Comparison of ENCODE assay signal across 8 cellular contexts in genomic region chr1:179881642-179882252, GRCh38. TPM values are rescaled to one million over a fixed set of nuclear protein-coding genes. Genes with fewer than 3 reads are reported as not detected.
DNase-seq lines count a peak whose midpoint lies in the region; ATAC-seq, FAIRE-seq and TF ChIP-seq lines count a peak whose summit lies in the region.

No MANE protein-coding gene starts in this region.

- H3K4me3 ChIP-seq in AG10803 (ENCODE audit: low read length) (peak overlapping the region; percentile 91), bronchial epithelial cell (ENCODE audit: low read depth, low read length) (peak overlapping the region; percentile 53), keratinocyte (ENCODE audit: control insufficient read depth in 2 of 3, extremely low read depth in 1 of 3, insufficient read depth in 2 of 3, low read depth in 1 of 3, low read length in 3 of 3) (peak overlapping the region; percentile 66 to 87 (median 81)), spleen (peak overlapping the region; percentile 35 to 95 (median 74))

- H4K20me1 ChIP-seq in keratinocyte (ENCODE audit: control insufficient read depth, extremely low read depth, insufficient read depth, low read length) = peaks cover under 1% of the 10 kb centered on the region

- H3K4me1 ChIP-seq in keratinocyte (ENCODE audit: control insufficient read depth, extremely low read depth, insufficient read depth, low read length) = peaks cover 10% of the 10 kb centered on the region
- peaks cover 41 to 66% (median 58%) of the 10 kb centered on the region in 6 donors for H3K4me1 ChIP-seq in spleen

- ATAC-seq in GM19455 (IDR thresholded peaks at IDR 0.05; ENCODE audit: unreplicated experiment) (peak; percentile 1), HG02642 (IDR thresholded peaks at IDR 0.05; ENCODE audit: poor library complexity, unreplicated experiment) (no peak)

- TF ChIP-seq POLR2A in spleen (IDR thresholded peaks at IDR 0.05) = no peak

- DNase-seq in AG10803 (ENCODE audit: low read depth) = peak; percentile 96
- peak; percentile 79 to 82 for DNase-seq in NCI-H524 (lab: John Stamatoyannopoulos, UW)
- no peak for DNase-seq in bronchial epithelial cell (ENCODE audit: low read depth)
- DNase-seq in keratinocyte (ENCODE audit: low read depth, low spot score) = no peak
- no peak for DNase-seq in spleen
- DNase-seq in stimulated activated naive CD4-positive, alpha-beta T cell (lab: John Stamatoyannopoulos, UW) = no peak

- H3K9me3 ChIP-seq in keratinocyte (ENCODE audit: control insufficient read depth, low read depth, low read length) (no peaks in the 10 kb centered on the region), spleen (no peaks in the 10 kb centered on the region)

- dilution Hi-C loops in keratinocyte (cut with MboI; ENCODE audit: extremely low pct_ligation_motif_present, low sequenced_read_pairs) = no loop called here

- H3K27me3 ChIP-seq in bronchial epithelial cell (ENCODE audit: control insufficient read depth, insufficient read depth, low read length) (no peaks in the 10 kb centered on the region), keratinocyte (ENCODE audit: control insufficient read depth, extremely low read depth, insufficient read depth, low read length) (no peaks in the 10 kb centered on the region), spleen (replicated peaks in 1 of 7) (no peaks in the 10 kb centered on the region)

- peaks cover 46% of the 10 kb centered on the region for H3K79me2 ChIP-seq in keratinocyte (ENCODE audit: control insufficient read depth, insufficient read depth, low read length)

- no peak for FAIRE-seq in bronchial epithelial cell (lab: Jason Lieb, UNC)
- no peak for FAIRE-seq in keratinocyte (lab: Jason Lieb, UNC)

- H3K9me1 ChIP-seq in keratinocyte (ENCODE audit: control insufficient read depth, extremely low read depth, insufficient read depth, low read length) = no peaks in the 10 kb centered on the region

- H3K4me2 ChIP-seq in keratinocyte (ENCODE audit: control insufficient read depth, extremely low read depth, insufficient read depth, low read depth, low read length) = peak overlapping the region; percentile 99

- peak overlapping the region; percentile 95 for H2AFZ ChIP-seq in keratinocyte (ENCODE audit: control insufficient read depth, low read length)

- no peak for TF ChIP-seq CTCF in AG10803 (conservative IDR thresholded peaks at IDR 0.05; ENCODE audit: low read length)
- TF ChIP-seq CTCF in bronchial epithelial cell (IDR thresholded peaks at IDR 0.05; ENCODE audit: insufficient read depth, low read length, severe bottlenecking) = no peak
- no peak for TF ChIP-seq CTCF in keratinocyte (optimal IDR thresholded peaks at IDR 0.05 in 1 of 3, IDR thresholded peaks at IDR 0.05 in 1 of 3, conservative IDR thresholded peaks at IDR 0.05 in 1 of 3; ENCODE audit: extremely low read depth in 1 of 3, insufficient read depth in 2 of 3, low read length in 3 of 3)
- TF ChIP-seq CTCF in spleen (IDR thresholded peaks at IDR 0.05 in 8 of 11, conservative IDR thresholded peaks at IDR 0.05 in 3 of 11) = no peak

- H3K27ac ChIP-seq in keratinocyte (ENCODE audit: control insufficient read depth, insufficient read depth, low read length) (peak overlapping the region; percentile 98), spleen (peak overlapping the region; percentile 99 to 100 (median 100))

- WGBS in spleen, 5 donors = 3 to 5% (median 4%) methylated on average over 22 of the region's 22 CpGs

- intact Hi-C loops in spleen (cut with DNase I; ENCODE audit: low total_unique reads) = no loop called here

- H3K36me3 ChIP-seq in bronchial epithelial cell (ENCODE audit: control insufficient read depth, insufficient read depth, low read length) (peaks cover 3% of the 10 kb centered on the region), keratinocyte (ENCODE audit: control insufficient read depth in 2 of 2, extremely low read depth in 1 of 2, insufficient read depth in 2 of 2, low read length in 2 of 2) (peaks cover 2 to 3% of the 10 kb centered on the region in 2 experiments), spleen (peaks cover 0 to 26% (median 13%) of the 10 kb centered on the region in 6 donors)

- peak overlapping the region; percentile 100 for H3K9ac ChIP-seq in keratinocyte (ENCODE audit: control insufficient read depth, extremely low read depth, insufficient read depth, low read length)

RNA-seq across cellular contexts. Expression of gene TOR1AIP1, which starts 0.3 kb away (rescaled TPM):
- 16.1 and 26.4 TPM in 2 replicates for total RNA-seq in bronchial epithelial cell
- polyA plus RNA-seq in keratinocyte = 34.1 to 58.6 TPM (median 50.0 TPM) in 3 replicates
- polyA plus RNA-seq in keratinocyte (2011; ENCODE audit: low read depth) = 14.6 TPM
- 16.9 and 40.2 TPM in 2 replicates for polyA plus RNA-seq in keratinocyte (2011; cell fraction: cytosol; rRNA removed)
- 53.8 and 56.8 TPM in 2 replicates for polyA plus RNA-seq in keratinocyte (2011; cell fraction: nucleus; rRNA removed)
- polyA plus RNA-seq in keratinocyte (2012; ENCODE audit: low replicate concordance) = 26.4 and 38.2 TPM in 2 replicates
- polyA minus RNA-seq in keratinocyte = 19.8 to 48.2 TPM (median 34.6 TPM) in 3 replicates
- polyA minus RNA-seq in keratinocyte (2011; cell fraction: cytosol; rRNA and poly(A)+ RNA removed) = 21.1 TPM
- 26.7 and 59.7 TPM in 2 replicates for polyA minus RNA-seq in keratinocyte (2011; cell fraction: nucleus; rRNA and poly(A)+ RNA removed)
- 10 to 100 TPM; 52.6 to 71.3 (median 59.6) TPM for total RNA-seq in spleen
- polyA plus RNA-seq in spleen = 10 to 100 TPM; 16.2 to 17.9 (median 17.7) TPM

RNA-seq across cellular contexts. Expression of gene TOR1AIP2, which starts 4.1 kb away (rescaled TPM):
- total RNA-seq in bronchial epithelial cell = 48.8 and 64.2 TPM in 2 replicates
- polyA plus RNA-seq in keratinocyte = 41.9 to 55.1 TPM (median 49.9 TPM) in 3 replicates
- polyA plus RNA-seq in keratinocyte (2011; ENCODE audit: low read depth) = 38.7 TPM
- polyA plus RNA-seq in keratinocyte (2011; cell fraction: cytosol; rRNA removed) = 19.1 and 35.6 TPM in 2 replicates
- polyA plus RNA-seq in keratinocyte (2011; cell fraction: nucleus; rRNA removed) = 53.6 and 61.9 TPM in 2 replicates
- 33.2 and 33.4 TPM in 2 replicates for polyA plus RNA-seq in keratinocyte (2012; ENCODE audit: low replicate concordance)
- polyA minus RNA-seq in keratinocyte = 89.8 to 168 TPM (median 120 TPM) in 3 replicates
- 57.2 TPM for polyA minus RNA-seq in keratinocyte (2011; cell fraction: cytosol; rRNA and poly(A)+ RNA removed)
- 77.2 and 148 TPM in 2 replicates for polyA minus RNA-seq in keratinocyte (2011; cell fraction: nucleus; rRNA and poly(A)+ RNA removed)
- total RNA-seq in spleen = 10 to 100 TPM; 49.4 to 77.4 (median 67.8) TPM
- polyA plus RNA-seq in spleen = 1 to 10 TPM; 4.6 to 9.1 (median 5.1) TPM

Comparison
In these comparisons a context has a peak if more than half of its experiments do, and no peak if none do; other contexts are left out.
1. DNase-seq: peak in AG10803 (single experiment) and NCI-H524 (2 of 2); none in bronchial epithelial cell (single experiment), keratinocyte (single experiment), spleen (single experiment) and stimulated activated naive CD4-positive, alpha-beta T cell (0 of 6).
2. Peak in every context shown above with its lines, with median percentiles within 50 percentile points of each other: H3K4me3 ChIP-seq.